In the genomic region with DNA sequence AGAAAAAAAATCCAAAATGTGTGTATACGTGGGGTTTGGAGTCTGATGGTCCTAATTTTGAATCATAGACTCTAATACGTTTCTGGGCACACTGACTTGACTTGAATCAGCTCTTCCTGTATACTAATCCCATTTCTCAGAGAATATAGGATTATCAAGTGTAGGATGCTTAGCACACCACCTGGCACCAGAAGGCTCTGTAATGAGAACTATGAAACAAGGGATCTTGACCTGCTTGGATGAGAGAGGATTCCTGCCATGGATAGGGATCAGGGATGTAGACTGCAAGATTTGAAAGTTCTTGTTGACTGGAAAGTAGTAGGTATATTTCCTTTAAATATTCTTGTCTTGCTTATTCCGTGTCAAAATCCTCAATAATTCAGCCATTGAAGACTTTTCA, we compare ENCODE assay signal across 1 cellular context.
TF ChIP-seq lines count a peak whose summit lies in the region.

No MANE protein-coding gene starts in this region.

TF ChIP-seq in GM23338, 12 proteins besides CTCF, POLR2A, EP300 and RAD21 (continued from another document):
- TF ChIP-seq, protein P1, sequence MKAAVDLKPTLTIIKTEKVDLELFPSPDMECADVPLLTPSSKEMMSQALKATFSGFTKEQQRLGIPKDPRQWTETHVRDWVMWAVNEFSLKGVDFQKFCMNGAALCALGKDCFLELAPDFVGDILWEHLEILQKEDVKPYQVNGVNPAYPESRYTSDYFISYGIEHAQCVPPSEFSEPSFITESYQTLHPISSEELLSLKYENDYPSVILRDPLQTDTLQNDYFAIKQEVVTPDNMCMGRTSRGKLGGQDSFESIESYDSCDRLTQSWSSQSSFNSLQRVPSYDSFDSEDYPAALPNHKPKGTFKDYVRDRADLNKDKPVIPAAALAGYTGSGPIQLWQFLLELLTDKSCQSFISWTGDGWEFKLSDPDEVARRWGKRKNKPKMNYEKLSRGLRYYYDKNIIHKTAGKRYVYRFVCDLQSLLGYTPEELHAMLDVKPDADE (IDR thresholded peaks at IDR 0.05) = no peak
- TF ChIP-seq STAT1 (IDR thresholded peaks at IDR 0.05; ENCODE audit: unreplicated experiment) (no peak), POLR2AphosphoS5 (IDR thresholded peaks at IDR 0.05; ENCODE audit: low read depth) (no peak), EZH2phosphoT487 (IDR thresholded peaks at IDR 0.05; ENCODE audit: unreplicated experiment) (no peak), CREB1 (CRISPR knock-in tag; IDR thresholded peaks at IDR 0.05; ENCODE audit: low read depth) (no peak), ZNF331 (CRISPR knock-in tag; IDR thresholded peaks at IDR 0.05; ENCODE audit: low read depth) (no peak), NANOG (IDR thresholded peaks at IDR 0.05; ENCODE audit: borderline replicate concordance) (no peak)
- TF ChIP-seq, protein P2, sequence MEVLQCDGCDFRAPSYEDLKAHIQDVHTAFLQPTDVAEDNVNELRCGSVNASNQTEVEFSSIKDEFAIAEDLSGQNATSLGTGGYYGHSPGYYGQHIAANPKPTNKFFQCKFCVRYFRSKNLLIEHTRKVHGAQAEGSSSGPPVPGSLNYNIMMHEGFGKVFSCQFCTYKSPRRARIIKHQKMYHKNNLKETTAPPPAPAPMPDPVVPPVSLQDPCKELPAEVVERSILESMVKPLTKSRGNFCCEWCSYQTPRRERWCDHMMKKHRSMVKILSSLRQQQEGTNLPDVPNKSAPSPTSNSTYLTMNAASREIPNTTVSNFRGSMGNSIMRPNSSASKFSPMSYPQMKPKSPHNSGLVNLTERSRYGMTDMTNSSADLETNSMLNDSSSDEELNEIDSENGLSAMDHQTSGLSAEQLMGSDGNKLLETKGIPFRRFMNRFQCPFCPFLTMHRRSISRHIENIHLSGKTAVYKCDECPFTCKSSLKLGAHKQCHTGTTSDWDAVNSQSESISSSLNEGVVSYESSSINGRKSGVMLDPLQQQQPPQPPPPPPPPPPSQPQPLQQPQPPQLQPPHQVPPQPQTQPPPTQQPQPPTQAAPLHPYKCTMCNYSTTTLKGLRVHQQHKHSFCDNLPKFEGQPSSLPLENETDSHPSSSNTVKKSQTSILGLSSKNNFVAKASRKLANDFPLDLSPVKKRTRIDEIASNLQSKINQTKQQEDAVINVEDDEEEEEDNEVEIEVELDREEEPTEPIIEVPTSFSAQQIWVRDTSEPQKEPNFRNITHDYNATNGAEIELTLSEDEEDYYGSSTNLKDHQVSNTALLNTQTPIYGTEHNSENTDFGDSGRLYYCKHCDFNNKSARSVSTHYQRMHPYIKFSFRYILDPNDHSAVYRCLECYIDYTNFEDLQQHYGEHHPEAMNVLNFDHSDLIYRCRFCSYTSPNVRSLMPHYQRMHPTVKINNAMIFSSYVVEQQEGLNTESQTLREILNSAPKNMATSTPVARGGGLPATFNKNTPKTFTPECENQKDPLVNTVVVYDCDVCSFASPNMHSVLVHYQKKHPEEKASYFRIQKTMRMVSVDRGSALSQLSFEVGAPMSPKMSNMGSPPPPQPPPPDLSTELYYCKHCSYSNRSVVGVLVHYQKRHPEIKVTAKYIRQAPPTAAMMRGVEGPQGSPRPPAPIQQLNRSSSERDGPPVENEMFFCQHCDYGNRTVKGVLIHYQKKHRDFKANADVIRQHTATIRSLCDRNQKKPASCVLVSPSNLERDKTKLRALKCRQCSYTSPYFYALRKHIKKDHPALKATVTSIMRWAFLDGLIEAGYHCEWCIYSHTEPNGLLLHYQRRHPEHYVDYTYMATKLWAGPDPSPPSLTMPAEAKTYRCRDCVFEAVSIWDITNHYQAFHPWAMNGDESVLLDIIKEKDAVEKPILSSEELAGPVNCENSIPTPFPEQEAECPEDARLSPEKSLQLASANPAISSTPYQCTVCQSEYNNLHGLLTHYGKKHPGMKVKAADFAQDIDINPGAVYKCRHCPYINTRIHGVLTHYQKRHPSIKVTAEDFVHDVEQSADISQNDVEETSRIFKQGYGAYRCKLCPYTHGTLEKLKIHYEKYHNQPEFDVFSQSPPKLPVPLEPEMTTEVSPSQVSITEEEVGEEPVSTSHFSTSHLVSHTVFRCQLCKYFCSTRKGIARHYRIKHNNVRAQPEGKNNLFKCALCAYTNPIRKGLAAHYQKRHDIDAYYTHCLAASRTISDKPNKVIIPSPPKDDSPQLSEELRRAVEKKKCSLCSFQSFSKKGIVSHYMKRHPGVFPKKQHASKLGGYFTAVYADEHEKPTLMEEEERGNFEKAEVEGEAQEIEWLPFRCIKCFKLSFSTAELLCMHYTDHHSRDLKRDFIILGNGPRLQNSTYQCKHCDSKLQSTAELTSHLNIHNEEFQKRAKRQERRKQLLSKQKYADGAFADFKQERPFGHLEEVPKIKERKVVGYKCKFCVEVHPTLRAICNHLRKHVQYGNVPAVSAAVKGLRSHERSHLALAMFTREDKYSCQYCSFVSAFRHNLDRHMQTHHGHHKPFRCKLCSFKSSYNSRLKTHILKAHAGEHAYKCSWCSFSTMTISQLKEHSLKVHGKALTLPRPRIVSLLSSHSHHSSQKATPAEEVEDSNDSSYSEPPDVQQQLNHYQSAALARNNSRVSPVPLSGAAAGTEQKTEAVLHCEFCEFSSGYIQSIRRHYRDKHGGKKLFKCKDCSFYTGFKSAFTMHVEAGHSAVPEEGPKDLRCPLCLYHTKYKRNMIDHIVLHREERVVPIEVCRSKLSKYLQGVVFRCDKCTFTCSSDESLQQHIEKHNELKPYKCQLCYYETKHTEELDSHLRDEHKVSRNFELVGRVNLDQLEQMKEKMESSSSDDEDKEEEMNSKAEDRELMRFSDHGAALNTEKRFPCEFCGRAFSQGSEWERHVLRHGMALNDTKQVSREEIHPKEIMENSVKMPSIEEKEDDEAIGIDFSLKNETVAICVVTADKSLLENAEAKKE (CRISPR knock-in tag; IDR thresholded peaks at IDR 0.05) = no peak
- TF ChIP-seq, protein P3, sequence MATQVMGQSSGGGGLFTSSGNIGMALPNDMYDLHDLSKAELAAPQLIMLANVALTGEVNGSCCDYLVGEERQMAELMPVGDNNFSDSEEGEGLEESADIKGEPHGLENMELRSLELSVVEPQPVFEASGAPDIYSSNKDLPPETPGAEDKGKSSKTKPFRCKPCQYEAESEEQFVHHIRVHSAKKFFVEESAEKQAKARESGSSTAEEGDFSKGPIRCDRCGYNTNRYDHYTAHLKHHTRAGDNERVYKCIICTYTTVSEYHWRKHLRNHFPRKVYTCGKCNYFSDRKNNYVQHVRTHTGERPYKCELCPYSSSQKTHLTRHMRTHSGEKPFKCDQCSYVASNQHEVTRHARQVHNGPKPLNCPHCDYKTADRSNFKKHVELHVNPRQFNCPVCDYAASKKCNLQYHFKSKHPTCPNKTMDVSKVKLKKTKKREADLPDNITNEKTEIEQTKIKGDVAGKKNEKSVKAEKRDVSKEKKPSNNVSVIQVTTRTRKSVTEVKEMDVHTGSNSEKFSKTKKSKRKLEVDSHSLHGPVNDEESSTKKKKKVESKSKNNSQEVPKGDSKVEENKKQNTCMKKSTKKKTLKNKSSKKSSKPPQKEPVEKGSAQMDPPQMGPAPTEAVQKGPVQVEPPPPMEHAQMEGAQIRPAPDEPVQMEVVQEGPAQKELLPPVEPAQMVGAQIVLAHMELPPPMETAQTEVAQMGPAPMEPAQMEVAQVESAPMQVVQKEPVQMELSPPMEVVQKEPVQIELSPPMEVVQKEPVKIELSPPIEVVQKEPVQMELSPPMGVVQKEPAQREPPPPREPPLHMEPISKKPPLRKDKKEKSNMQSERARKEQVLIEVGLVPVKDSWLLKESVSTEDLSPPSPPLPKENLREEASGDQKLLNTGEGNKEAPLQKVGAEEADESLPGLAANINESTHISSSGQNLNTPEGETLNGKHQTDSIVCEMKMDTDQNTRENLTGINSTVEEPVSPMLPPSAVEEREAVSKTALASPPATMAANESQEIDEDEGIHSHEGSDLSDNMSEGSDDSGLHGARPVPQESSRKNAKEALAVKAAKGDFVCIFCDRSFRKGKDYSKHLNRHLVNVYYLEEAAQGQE (IDR thresholded peaks at IDR 0.05; ENCODE audit: unreplicated experiment) = no peak
